Comparison of ENCODE assay signal across 16 cellular contexts in genomic region chr6:98970469-98970868, GRCh38. TPM values are rescaled to one million over a fixed set of nuclear protein-coding genes. Genes with fewer than 3 reads are reported as not detected.
DNase-seq lines count a peak whose midpoint lies in the region; ATAC-seq lines count a peak whose summit lies in the region.
"Had no signal": no experiment of that assay in that cellular context is flagged by ENCODE, and none has a peak within 500 bp of the region (broad histone marks: within the 10 kb centered on the region; RNA-seq: fewer than 3 reads in every experiment).

No MANE protein-coding gene starts in this region.

- H3K36me3 ChIP-seq in effector memory CD4-positive, alpha-beta T cell (ENCODE audit: control insufficient read depth, insufficient read depth, low read length) = no peaks in the 10 kb centered on the region
- H3K36me3 ChIP-seq: BLaER1 treated with 17β-estradiol and CSF1 and Interleukin-3, amounts not matched to agents 10 nM and 100 nM; HAP-1 had no signal

- H3K27me3 Mint-ChIP-seq in stimulated activated memory B cell treated with anti-CD40 and anti-IgM and Interleukin-4, amounts not matched to agents 10 μg/mL and 1 μg/mL and 100 μg/mL, for 72 hours = no peaks in the 10 kb centered on the region

- no peaks in the 10 kb centered on the region for H3K27me3 ChIP-seq in effector memory CD4-positive, alpha-beta T cell (replicated peaks; ENCODE audit: control insufficient read depth, insufficient read depth, low read length, poor library complexity, severe bottlenecking)
- H3K27me3 ChIP-seq: BLaER1 treated with 17β-estradiol and CSF1 and Interleukin-3, amounts not matched to agents 10 nM and 100 nM had no signal

- no peak overlapping the region for H3K4me3 Mint-ChIP-seq in stimulated activated memory B cell treated with anti-CD40 and anti-IgM and Interleukin-4, amounts not matched to agents 10 μg/mL and 1 μg/mL and 100 μg/mL, for 72 hours
- H3K4me3 Mint-ChIP-seq: CD4-positive, CD25-positive, alpha-beta regulatory T cell; HFFc6 had no signal

- peak; percentile 47 for ATAC-seq in GM18867 (IDR thresholded peaks at IDR 0.05; ENCODE audit: unreplicated experiment)
- peak; percentile 51 for ATAC-seq in HG02798 (IDR thresholded peaks at IDR 0.05; ENCODE audit: poor library complexity, unreplicated experiment)
- ATAC-seq in HG03103 (IDR thresholded peaks at IDR 0.05; ENCODE audit: low read depth, unreplicated experiment) = peak; percentile 47
- peak; percentile 66 for ATAC-seq in stimulated activated memory B cell treated with anti-CD40 and anti-IgM and Interleukin-4, amounts not matched to agents 10 μg/mL and 1 μg/mL and 100 μg/mL, for 72 hours
- no peak for ATAC-seq in HG03196 (IDR thresholded peaks at IDR 0.05; ENCODE audit: unreplicated experiment)
- ATAC-seq: K562 had no signal

- peaks cover 6% of the 10 kb centered on the region for H3K4me1 Mint-ChIP-seq in stimulated activated memory B cell treated with anti-CD40 and anti-IgM and Interleukin-4, amounts not matched to agents 10 μg/mL and 1 μg/mL and 100 μg/mL, for 72 hours
- H3K4me1 Mint-ChIP-seq: CD4-positive, CD25-positive, alpha-beta regulatory T cell had no signal

- no peaks in the 10 kb centered on the region for H3K4me1 ChIP-seq in effector memory CD4-positive, alpha-beta T cell (ENCODE audit: control insufficient read depth, insufficient read depth, low read length, poor library complexity, severe bottlenecking)

- no peaks in the 10 kb centered on the region for H3K9me3 Mint-ChIP-seq in stimulated activated memory B cell treated with anti-CD40 and anti-IgM and Interleukin-4, amounts not matched to agents 10 μg/mL and 1 μg/mL and 100 μg/mL, for 72 hours
- H3K9me3 Mint-ChIP-seq: HFFc6 had no signal

- no peaks in the 10 kb centered on the region for H3K36me3 Mint-ChIP-seq in stimulated activated memory B cell treated with anti-CD40 and anti-IgM and Interleukin-4, amounts not matched to agents 10 μg/mL and 1 μg/mL and 100 μg/mL, for 72 hours
- H3K36me3 Mint-ChIP-seq: CD4-positive, CD25-positive, alpha-beta regulatory T cell had no signal

- no peak overlapping the region for H3K4me3 ChIP-seq in effector memory CD4-positive, alpha-beta T cell (ENCODE audit: insufficient read depth, low read depth, low read length, poor library complexity, severe bottlenecking)
- H3K4me3 ChIP-seq: BLaER1 treated with 17β-estradiol and CSF1 and Interleukin-3, amounts not matched to agents 10 nM and 100 nM; HAP-1; K562 had no signal

- H3K9me3 ChIP-seq in effector memory CD4-positive, alpha-beta T cell (ENCODE audit: control insufficient read depth, low read length) = no peaks in the 10 kb centered on the region
- H3K9me3 ChIP-seq: HAP-1 had no signal

- H3K27ac Mint-ChIP-seq in stimulated activated memory B cell treated with anti-CD40 and anti-IgM and Interleukin-4, amounts not matched to agents 10 μg/mL and 1 μg/mL and 100 μg/mL, for 72 hours = peak overlapping the region; percentile 31
- H3K27ac Mint-ChIP-seq: CD4-positive, CD25-positive, alpha-beta regulatory T cell; HFFc6 had no signal

- no peak overlapping the region for H3K27ac ChIP-seq in effector memory CD4-positive, alpha-beta T cell (ENCODE audit: insufficient read depth, low read length, poor library complexity, severe bottlenecking)
- H3K27ac ChIP-seq: BLaER1 treated with 17β-estradiol and CSF1 and Interleukin-3, amounts not matched to agents 10 nM and 100 nM had no signal

- DNase-seq in effector memory CD4-positive, alpha-beta T cell = no peak
- DNase-seq in NCI-H2107 (lab: John Stamatoyannopoulos, UW) (no peak), ureter (ENCODE audit: low spot score) (no peak)
- DNase-seq: ACHN, DMS79, HFFc6, Kasumi-1 had no signal

RNA-seq across cellular contexts. Expression of gene FBXL4, which starts 22.7 kb away (rescaled TPM):
- total RNA-seq in ureter = 22.0 TPM
